8 cellular contexts compared by ENCODE assay signal in the genomic region with DNA sequence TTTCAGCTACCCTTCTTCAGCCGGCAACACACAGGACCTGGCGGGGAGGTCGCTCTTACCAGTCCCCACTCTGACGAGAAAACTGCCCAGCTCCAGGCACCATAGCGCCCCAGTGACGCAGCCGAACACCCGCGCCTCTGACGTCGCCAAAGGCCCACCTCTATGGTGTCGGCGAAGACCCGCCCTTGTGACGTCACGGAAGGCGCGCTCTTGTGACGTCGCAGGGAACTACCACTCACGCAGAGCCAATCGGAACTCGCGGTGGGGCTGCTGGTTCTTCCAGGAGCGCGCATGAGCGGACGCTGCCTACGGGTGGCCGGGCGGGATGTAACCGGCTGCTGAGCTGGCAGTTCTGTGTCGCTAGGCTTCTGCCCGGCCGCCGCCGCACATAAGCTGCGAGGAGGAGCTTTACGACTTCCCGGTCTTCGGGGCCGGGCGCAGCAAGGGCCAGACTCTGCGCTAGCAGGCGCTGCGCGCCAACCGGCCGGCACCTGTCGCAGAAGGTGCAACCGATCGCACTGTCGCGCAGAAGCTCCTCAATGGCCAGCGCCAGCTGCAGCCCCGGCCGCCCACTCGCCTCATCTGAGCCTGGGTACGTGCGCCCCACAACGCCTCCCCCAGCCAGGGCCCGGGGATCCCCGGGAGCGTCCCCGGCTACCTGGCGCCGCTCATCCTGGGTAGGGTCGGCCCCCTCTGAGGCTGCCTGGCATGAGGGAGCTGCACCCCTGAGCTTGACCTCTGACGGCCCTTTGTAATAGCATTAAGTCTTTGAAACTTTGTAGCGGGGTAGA.
DNase-seq lines count a peak whose midpoint lies in the region; ATAC-seq, FAIRE-seq and TF ChIP-seq lines count a peak whose summit lies in the region.
"Not testable (repeated sequence)": the region's sequence is repeated elsewhere in the genome, so short reads cannot be mapped to it uniquely, and the experiment has no call there.

No MANE protein-coding gene starts in this region.

- intact Hi-C loops in activated T-helper 1 cell treated with anti-CD3 and anti-CD28 coated beads, Interleukin-12 subunit alpha, Interleukin-12 subunit beta, Interleukin-2, Interleukin-4 antibody, amounts not matched to agents 30 ng/mL and 10 ng/mL and 1 ng/mL, durations not matched to agents 14 hours and 24 hours and 36 hours (cut with micrococcal nuclease) = loop anchor here (1.0 to 10.0 kb wide), 8 partner anchors 147 to 1280 kb away; a partner anchor contains a TSS
- intact Hi-C loops in naive thymus-derived CD4-positive, alpha-beta T cell (cut with micrococcal nuclease) = loop anchor here (2.0 to 5.0 kb wide), 10 partner anchors 120 to 1350 kb away; a partner anchor contains a TSS

- H3F3A ChIP-seq in GM23248 (ENCODE audit: insufficient read depth) = not testable (repeated sequence)

- H3K27ac ChIP-seq in DND-41 (ENCODE audit: low read length) (peak overlapping the region; percentile 74), GM23248 (peak overlapping the region; percentile 80), fibroblast of lung (ENCODE audit: insufficient read depth, low read length) (peak overlapping the region; percentile 82)
- not testable (repeated sequence) for H3K27ac ChIP-seq in Karpas-422 (ENCODE audit: low read length)
- peak overlapping the region; percentile 84 for H3K27ac ChIP-seq in naive thymus-derived CD4-positive, alpha-beta T cell (ENCODE audit: low read depth, low read length)

- H3K9ac ChIP-seq in DND-41 (ENCODE audit: low read depth, low read length) (peak overlapping the region; percentile 60), GM23248 (peak overlapping the region; percentile 93), Karpas-422 (ENCODE audit: low read length) (peak overlapping the region; percentile 70), fibroblast of lung (ENCODE audit: insufficient read depth, low read length) (peak overlapping the region; percentile 69)

- peak overlapping the region; percentile 99 for H3K27ac Mint-ChIP-seq in activated T-helper 1 cell treated with anti-CD3 and anti-CD28 coated beads, Interleukin-12 subunit alpha, Interleukin-12 subunit beta, Interleukin-2, Interleukin-4 antibody, amounts not matched to agents 30 ng/mL and 10 ng/mL and 1 ng/mL, durations not matched to agents 14 hours and 24 hours and 36 hours
- peak overlapping the region; percentile 98 to 100 (median 100) for H3K27ac Mint-ChIP-seq in naive thymus-derived CD4-positive, alpha-beta T cell
- H3K27ac Mint-ChIP-seq in stimulated activated memory B cell treated with anti-CD40 and anti-IgM and Interleukin-4, amounts not matched to agents 10 μg/mL and 1 μg/mL and 100 μg/mL, for 72 hours = peak overlapping the region; percentile 97

- not testable (repeated sequence) for TF ChIP-seq CTCF in DND-41 (IDR thresholded peaks at IDR 0.05; ENCODE audit: borderline replicate concordance, extremely low read depth, low read length, poor library complexity, severe bottlenecking); fibroblast of lung (conservative IDR thresholded peaks at IDR 0.05 in 1 of 2, IDR thresholded peaks at IDR 0.05 in 1 of 2; ENCODE audit: low read depth in 1 of 2, low read length in 2 of 2)

- peak overlapping the region; percentile 95 for H3K4me3 Mint-ChIP-seq in activated T-helper 1 cell treated with anti-CD3 and anti-CD28 coated beads, Interleukin-12 subunit alpha, Interleukin-12 subunit beta, Interleukin-2, Interleukin-4 antibody, amounts not matched to agents 30 ng/mL and 10 ng/mL and 1 ng/mL, durations not matched to agents 14 hours and 24 hours and 36 hours
- peak overlapping the region; percentile 85 to 99 (median 96) for H3K4me3 Mint-ChIP-seq in naive thymus-derived CD4-positive, alpha-beta T cell
- H3K4me3 Mint-ChIP-seq in stimulated activated memory B cell treated with anti-CD40 and anti-IgM and Interleukin-4, amounts not matched to agents 10 μg/mL and 1 μg/mL and 100 μg/mL, for 72 hours = peak overlapping the region; percentile 90

- not testable (repeated sequence) for H3K27me3 ChIP-seq in DND-41 (ENCODE audit: insufficient read depth, low read length, poor library complexity); GM23248 (replicated peaks; ENCODE audit: insufficient read depth); Karpas-422 (ENCODE audit: low read length); fibroblast of lung (ENCODE audit: control insufficient read depth, insufficient read depth, low read length); naive thymus-derived CD4-positive, alpha-beta T cell (ENCODE audit: control insufficient read depth in 2 of 2, insufficient read depth in 2 of 2, low read length in 2 of 2)

- H2AFZ ChIP-seq in DND-41 (ENCODE audit: low read depth, low read length) (peak overlapping the region; percentile 68; the same call in 1 of the 2 replicates), GM23248 (peak overlapping the region; percentile 71)
- not testable (repeated sequence) for H2AFZ ChIP-seq in Karpas-422 (ENCODE audit: low read length); fibroblast of lung (ENCODE audit: low read length)

- POLR2A ChIA-PET in naive thymus-derived CD4-positive, alpha-beta T cell (lab: Charles Lee) = interaction anchor here (0.9 to 1.8 kb wide), 4 partner anchors 146 to 271 kb away, joined by 3 to 7 read pairs (median 5); a partner anchor contains a TSS

- in situ Hi-C loops in GM23248 (cut with MboI) = not testable (repeated sequence)

- H3K79me2 ChIP-seq in DND-41 (ENCODE audit: insufficient read depth, low read length) (peaks cover 14% of the 10 kb centered on the region), GM23248 (ENCODE audit: insufficient read depth) (peaks cover 41% of the 10 kb centered on the region), Karpas-422 (ENCODE audit: low read length) (peaks cover 25% of the 10 kb centered on the region)
- not testable (repeated sequence) for H3K79me2 ChIP-seq in fibroblast of lung (ENCODE audit: control insufficient read depth, insufficient read depth, low read length)

- not testable (repeated sequence) for H3K9me2 ChIP-seq in GM23248 (ENCODE audit: insufficient read depth); Karpas-422 (replicated peaks; ENCODE audit: insufficient read depth, low read length)

- peak; percentile 74 for FAIRE-seq in RCC 7860 (lab: Jason Lieb, UNC)

- not testable (repeated sequence) for H3K36me3 Mint-ChIP-seq in activated T-helper 1 cell treated with anti-CD3 and anti-CD28 coated beads, Interleukin-12 subunit alpha, Interleukin-12 subunit beta, Interleukin-2, Interleukin-4 antibody, amounts not matched to agents 30 ng/mL and 10 ng/mL and 1 ng/mL, durations not matched to agents 14 hours and 24 hours and 36 hours (ENCODE audit: low read depth); naive thymus-derived CD4-positive, alpha-beta T cell; stimulated activated memory B cell treated with anti-CD40 and anti-IgM and Interleukin-4, amounts not matched to agents 10 μg/mL and 1 μg/mL and 100 μg/mL, for 72 hours

- H3K36me3 ChIP-seq in DND-41 (ENCODE audit: insufficient read depth, low read length); GM23248 (ENCODE audit: low read depth); Karpas-422 (ENCODE audit: insufficient read depth, low read length); fibroblast of lung (ENCODE audit: control insufficient read depth, insufficient read depth, low read length); naive thymus-derived CD4-positive, alpha-beta T cell (ENCODE audit: control insufficient read depth in 2 of 3, insufficient read depth in 3 of 3, low read length in 3 of 3): not testable (repeated sequence)

- 1% methylated on average over 49 to 57 of the region's 70 CpGs for WGBS in GM23248 (ENCODE audit: low coverage in 1 of 2, low lambda C conversion rate in 2 of 2, missing lambda C conversion rate in 2 of 2), 2 experiments

- peaks cover 10% of the 10 kb centered on the region for H3K4me1 ChIP-seq in DND-41 (ENCODE audit: insufficient read depth, low read length)
- H3K4me1 ChIP-seq in GM23248 (ENCODE audit: insufficient read depth); Karpas-422 (ENCODE audit: low read length); fibroblast of lung (ENCODE audit: control insufficient read depth, extremely low read depth, insufficient read depth, low read length); naive thymus-derived CD4-positive, alpha-beta T cell (ENCODE audit: control insufficient read depth in 2 of 2, insufficient read depth in 2 of 2, low read length in 2 of 2): not testable (repeated sequence)

- CTCF ChIA-PET in naive thymus-derived CD4-positive, alpha-beta T cell (lab: Charles Lee) = not testable (repeated sequence)

- not testable (repeated sequence) for H3K27me3 Mint-ChIP-seq in activated T-helper 1 cell treated with anti-CD3 and anti-CD28 coated beads, Interleukin-12 subunit alpha, Interleukin-12 subunit beta, Interleukin-2, Interleukin-4 antibody, amounts not matched to agents 30 ng/mL and 10 ng/mL and 1 ng/mL, durations not matched to agents 14 hours and 24 hours and 36 hours (ENCODE audit: insufficient read depth); naive thymus-derived CD4-positive, alpha-beta T cell; stimulated activated memory B cell treated with anti-CD40 and anti-IgM and Interleukin-4, amounts not matched to agents 10 μg/mL and 1 μg/mL and 100 μg/mL, for 72 hours

- H3K4me1 Mint-ChIP-seq in activated T-helper 1 cell treated with anti-CD3 and anti-CD28 coated beads, Interleukin-12 subunit alpha, Interleukin-12 subunit beta, Interleukin-2, Interleukin-4 antibody, amounts not matched to agents 30 ng/mL and 10 ng/mL and 1 ng/mL, durations not matched to agents 14 hours and 24 hours and 36 hours (ENCODE audit: low read depth); stimulated activated memory B cell treated with anti-CD40 and anti-IgM and Interleukin-4, amounts not matched to agents 10 μg/mL and 1 μg/mL and 100 μg/mL, for 72 hours: not testable (repeated sequence)
- peaks cover 0 to 13% (median 7%) of the 10 kb centered on the region in 7 donors for H3K4me1 Mint-ChIP-seq in naive thymus-derived CD4-positive, alpha-beta T cell

- peak overlapping the region; percentile 62 for H3K4me2 ChIP-seq in DND-41 (ENCODE audit: insufficient read depth, low read length)
- peak overlapping the region; percentile 71 for H3K4me2 ChIP-seq in GM23248 (ENCODE audit: unreplicated experiment)
- peak overlapping the region; percentile 62 for H3K4me2 ChIP-seq in Karpas-422 (ENCODE audit: low read depth, low read length, poor library complexity, severe bottlenecking)
- H3K4me2 ChIP-seq in fibroblast of lung (ENCODE audit: extremely low read depth, insufficient read depth, low read length) = not testable (repeated sequence)

- H4K20me1 ChIP-seq in DND-41 (ENCODE audit: insufficient read depth, low read length); GM23248 (ENCODE audit: insufficient read depth); Karpas-422 (ENCODE audit: insufficient read depth, low read depth, low read length); fibroblast of lung (ENCODE audit: control insufficient read depth, extremely low read depth, insufficient read depth, low read length): not testable (repeated sequence)

- peak overlapping the region; percentile 66 to 68; a peak in 3 of 4 replicates for H3K4me3 ChIP-seq in DND-41 (ENCODE audit: low read depth in 1 of 2, low read length in 2 of 2)
- H3K4me3 ChIP-seq in GM23248 = peak overlapping the region; percentile 94
- H3K4me3 ChIP-seq in Karpas-422 (ENCODE audit: low read length) = peak overlapping the region; percentile 70
- peak overlapping the region; percentile 46 to 66 (median 50) for H3K4me3 ChIP-seq in fibroblast of lung (replicated peaks in 1 of 4; ENCODE audit: control extremely low read depth in 1 of 4, insufficient read depth in 1 of 4, low read depth in 3 of 4, low read length in 4 of 4)
- H3K4me3 ChIP-seq in naive thymus-derived CD4-positive, alpha-beta T cell (ENCODE audit: low read length) = peak overlapping the region; percentile 61

- H3K9me3 Mint-ChIP-seq in activated T-helper 1 cell treated with anti-CD3 and anti-CD28 coated beads, Interleukin-12 subunit alpha, Interleukin-12 subunit beta, Interleukin-2, Interleukin-4 antibody, amounts not matched to agents 30 ng/mL and 10 ng/mL and 1 ng/mL, durations not matched to agents 14 hours and 24 hours and 36 hours; naive thymus-derived CD4-positive, alpha-beta T cell; stimulated activated memory B cell treated with anti-CD40 and anti-IgM and Interleukin-4, amounts not matched to agents 10 μg/mL and 1 μg/mL and 100 μg/mL, for 72 hours: not testable (repeated sequence)

- peak; percentile 100 for ATAC-seq in DND-41 (ENCODE audit: insufficient read depth, low read depth)
- ATAC-seq in naive thymus-derived CD4-positive, alpha-beta T cell = peak; percentile 98
- peak; percentile 100 for ATAC-seq in stimulated activated memory B cell treated with anti-CD40 and anti-IgM and Interleukin-4, amounts not matched to agents 10 μg/mL and 1 μg/mL and 100 μg/mL, for 72 hours

- DNase-seq in DND-41 (peak; percentile 99), GM23248 (peak; percentile 98), Karpas-422 (peak; percentile 99), RCC 7860 (ENCODE audit: low spot score) (peak; percentile 97), fibroblast of lung (ENCODE audit: low read depth in 2 of 2) (peak; percentile 98 to 99)
- DNase-seq in activated T-helper 1 cell treated with anti-CD3 and anti-CD28 coated beads, Interleukin-12 subunit alpha, Interleukin-12 subunit beta, Interleukin-2, Interleukin-4 antibody, amounts not matched to agents 30 ng/mL and 10 ng/mL and 1 ng/mL, durations not matched to agents 14 hours and 24 hours and 36 hours (ENCODE audit: low spot score) = peak; percentile 100
- DNase-seq in naive thymus-derived CD4-positive, alpha-beta T cell = peak; percentile 99 to 100 (median 100)

- H3K9me3 ChIP-seq in DND-41 (ENCODE audit: insufficient read depth, low read length, severe bottlenecking); GM23248 (ENCODE audit: low read depth); Karpas-422 (ENCODE audit: low read length); fibroblast of lung (ENCODE audit: control insufficient read depth, insufficient read depth, low read depth, low read length); naive thymus-derived CD4-positive, alpha-beta T cell (ENCODE audit: control insufficient read depth in 2 of 3, low read length in 3 of 3): not testable (repeated sequence)
